Comparison of ENCODE assay signal across 1 cellular context in genomic region chr4:163544407-163545038, GRCh38.
TF ChIP-seq lines count a peak whose summit lies in the region.

No MANE protein-coding gene starts in this region.

TF ChIP-seq in IMR-90, 13 proteins besides CTCF, POLR2A, EP300 and RAD21 (continued from another document):
- no peak for TF ChIP-seq ELK1 (IDR thresholded peaks at IDR 0.05; ENCODE audit: borderline replicate concordance, low read depth, low read length)
